Comparison of ENCODE assay signal across 8 cellular contexts in genomic region chr10:95841711-95842498, GRCh38.
A peak's percentile ranks its signal among the peaks of the same experiment; 100 is the strongest.
DNase-seq lines count a peak whose midpoint lies in the region; ATAC-seq and TF ChIP-seq lines count a peak whose summit lies in the region.

No MANE protein-coding gene starts in this region.

- peak; percentile 76 for TF ChIP-seq CTCF in left ventricle myocardium inferior (IDR thresholded peaks at IDR 0.05; ENCODE audit: borderline replicate concordance)
- TF ChIP-seq CTCF in retinal pigment epithelial cell (conservative IDR thresholded peaks at IDR 0.05; ENCODE audit: low read depth, low read length): peak; percentile 59
- peak in 1 of 3 donors; percentile 37 for TF ChIP-seq CTCF in ovary (IDR thresholded peaks at IDR 0.05)

- no peak overlapping the region for H3K4me3 ChIP-seq in adipocyte (ENCODE audit: low read length)
- no peak overlapping the region for H3K4me3 ChIP-seq in left ventricle myocardium inferior
- H3K4me3 ChIP-seq in retinal pigment epithelial cell (ENCODE audit: low read length): no peak overlapping the region
- no peak overlapping the region for H3K4me3 ChIP-seq in ovary

- H3K9me3 ChIP-seq in adipocyte (ENCODE audit: control insufficient read depth, low read length): no peaks in the 10 kb centered on the region
- no peaks in the 10 kb centered on the region for H3K9me3 ChIP-seq in left ventricle myocardium inferior (replicated peaks)
- no peaks in the 10 kb centered on the region for H3K9me3 ChIP-seq in ovary

- ATAC-seq in Right ventricle myocardium inferior: peak; percentile 44
- peak; percentile 40 for ATAC-seq in HG02759 (IDR thresholded peaks at IDR 0.05; ENCODE audit: unreplicated experiment)

- H3K27me3 ChIP-seq in adipocyte (replicated peaks; ENCODE audit: control insufficient read depth, insufficient read depth, low read length) (peaks cover 4% of the 10 kb centered on the region), left ventricle myocardium inferior (ENCODE audit: low read depth) (no peaks in the 10 kb centered on the region), ovary (no peaks in the 10 kb centered on the region)

- intact Hi-C loops in Right ventricle myocardium inferior (cut with DNase I): loop anchor here (1.0 to 5.0 kb wide), 3 partner anchors 50 to 148 kb away; no protein-coding TSS in a partner anchor
- intact Hi-C loops in cardiac septum (cut with DNase I): loop anchor here (1.0 to 5.0 kb wide), 2 partner anchors 100 to 148 kb away; no protein-coding TSS in a partner anchor
- intact Hi-C loops in left ventricle myocardium inferior (cut with micrococcal nuclease): no loop called here
- intact Hi-C loops in ovary (cut with DNase I): loop anchor here in 1 of 4 donors (2.0 to 10.0 kb wide), 2 partner anchors 87 to 147 kb away; partner anchors contain the start of gene ENTPD1

- no peaks in the 10 kb centered on the region for H3K36me3 ChIP-seq in adipocyte (ENCODE audit: control insufficient read depth, insufficient read depth, low read length, severe bottlenecking)
- no peaks in the 10 kb centered on the region for H3K36me3 ChIP-seq in left ventricle myocardium inferior
- H3K36me3 ChIP-seq in ovary: no peaks in the 10 kb centered on the region

- H3K9ac ChIP-seq in adipocyte (ENCODE audit: low read length): no peak overlapping the region

- H3K27ac ChIP-seq in left ventricle myocardium inferior (replicated peaks): peak overlapping the region; percentile 67
- no peak overlapping the region for H3K27ac ChIP-seq in ovary

- 31% methylated on average over 7 of the region's 7 CpGs for WGBS in ovary, 3 donors

- no peak for TF ChIP-seq POLR2A in ovary (IDR thresholded peaks at IDR 0.05)

- DNase-seq in Right ventricle myocardium inferior (ENCODE audit: missing footprints) (no peak), cardiac septum (ENCODE audit: low spot score) (no peak), NOMO-1 treated with DMSO at 0.1 percent for 48 hours (lab: John Stamatoyannopoulos, UW; ENCODE audit: unreplicated experiment) (peak; percentile 89), adipocyte (ENCODE audit: low read depth) (peak; percentile 91), left ventricle myocardium inferior (no peak), retinal pigment epithelial cell (ENCODE audit: low read depth) (peak; percentile 5), ovary (no peak)

- TF ChIP-seq EP300 in ovary (IDR thresholded peaks at IDR 0.05): no peak

- H3K4me1 ChIP-seq in adipocyte (ENCODE audit: control insufficient read depth, insufficient read depth, low read length) (no peaks in the 10 kb centered on the region), left ventricle myocardium inferior (peaks cover 24% of the 10 kb centered on the region), ovary (ENCODE audit: insufficient read depth) (no peaks in the 10 kb centered on the region)

Comparison
In these comparisons a context has a peak if more than half of its experiments do, and no peak if none do; other contexts are left out.
1. DNase-seq: peak in NOMO-1 treated with DMSO at 0.1 percent for 48 hours (single experiment), adipocyte (single experiment) and retinal pigment epithelial cell (single experiment); none in Right ventricle myocardium inferior (single experiment), cardiac septum (single experiment), left ventricle myocardium inferior (single experiment) and ovary (0 of 5).